ENCODE assay signal across 12 cellular contexts in genomic region chr5:108193021-108193795, GRCh38.
DNase-seq lines count a peak whose midpoint lies in the region; FAIRE-seq and TF ChIP-seq lines count a peak whose summit lies in the region.
"Had no signal": no experiment of that assay in that cellular context is flagged by ENCODE, and none has a peak within 500 bp of the region (broad histone marks: within the 10 kb centered on the region; RNA-seq: fewer than 3 reads in every experiment).

No MANE protein-coding gene starts in this region.

- peaks cover 0 to 3% of the 10 kb centered on the region in 2 donors for H3K4me1 ChIP-seq in ascending aorta
- H3K4me1 ChIP-seq: BE2C had no signal

- intact Hi-C loops in ascending aorta (cut with DNase I), result loop anchor here (1.0 kb wide), 1 partner anchor 35 kb away; no protein-coding TSS in a partner anchor

- H3K9me3 ChIP-seq in ascending aorta, result no peaks in the 10 kb centered on the region
- H3K9me3 ChIP-seq: BE2C had no signal

- H3K36me3 ChIP-seq in ascending aorta, result no peaks in the 10 kb centered on the region
- H3K36me3 ChIP-seq in kidney epithelial cell (ENCODE audit: control insufficient read depth, insufficient read depth, low read length), result no peaks in the 10 kb centered on the region
- H3K36me3 ChIP-seq: BE2C had no signal

- TF ChIP-seq CTCF in ascending aorta (IDR thresholded peaks at IDR 0.05), result no peak
- no peak for TF ChIP-seq CTCF in kidney epithelial cell (IDR thresholded peaks at IDR 0.05; ENCODE audit: insufficient read depth, low read length, poor library complexity, severe bottlenecking)

- H3K4me3 ChIP-seq in ascending aorta (no peak overlapping the region), kidney epithelial cell (ENCODE audit: low read depth, low read length) (no peak overlapping the region)

- FAIRE-seq in GM19239 (lab: Jason Lieb, UNC), result no peak
- FAIRE-seq: TTC549 had no signal

- H3K27me3 ChIP-seq in ascending aorta (no peaks in the 10 kb centered on the region), kidney epithelial cell (ENCODE audit: control insufficient read depth, insufficient read depth, low read length) (no peaks in the 10 kb centered on the region)
- H3K27me3 ChIP-seq: BE2C had no signal

- peak overlapping the region; percentile 22 to 44 for H3K27ac ChIP-seq in ascending aorta

- DNase-seq in AG08396 (ENCODE audit: low spot score) (peak; percentile 36), HS-5 (ENCODE audit: low read depth) (peak; percentile 38), ascending aorta (ENCODE audit: low spot score in 2 of 2) (no peak), kidney epithelial cell (ENCODE audit: low read depth) (peak; percentile 10), GM19239 (ENCODE audit: insufficient read length, low spot score) (no peak), iPS-NIHi7 (ENCODE audit: extremely low spot score) (no peak), amygdala (lab: John Stamatoyannopoulos, UW) (no peak), NCI-H748 (lab: John Stamatoyannopoulos, UW; ENCODE audit: unreplicated experiment) (no peak)
- DNase-seq: BE2C; hippocampal formation; stimulated activated CD4-positive, alpha-beta T cell treated with anti-CD3 and anti-CD28 coated beads, Interleukin-1b, Interleukin-23, amount 100 ng/mL, for 48 hours had no signal

Comparison
In these comparisons a context has a peak if more than half of its experiments do, and no peak if none do; other contexts are left out.
1. DNase-seq: peak in AG08396 (single experiment), HS-5 (single experiment) and kidney epithelial cell (single experiment); none in ascending aorta (0 of 2), GM19239 (single experiment), iPS-NIHi7 (single experiment), amygdala (0 of 56) and NCI-H748 (single experiment).